ENCODE assay signal across 7 cellular contexts in genomic region chr12:88977115-88977514, GRCh38.
"Had no signal": no experiment of that assay in that cellular context is flagged by ENCODE, and none has a peak within 500 bp of the region (broad histone marks: within the 10 kb centered on the region; RNA-seq: fewer than 3 reads in every experiment).

No MANE protein-coding gene starts in this region.

- H3K4me3 ChIP-seq: K562 had no signal

- H3K4me3 Mint-ChIP-seq: IgD-negative memory B cell had no signal

- H3K27ac Mint-ChIP-seq: IgD-negative memory B cell had no signal

- H3K4me1 Mint-ChIP-seq: IgD-negative memory B cell had no signal

- H3K27ac ChIP-seq: HL-60 had no signal

- ATAC-seq: HepG2, K562 had no signal

- DNase-seq: IMR-90, KBM-7, KG1 had no signal

- H3K36me3 Mint-ChIP-seq: IgD-negative memory B cell had no signal
